ENCODE assay signal across 1 cellular context in genomic region chr10:27100800-27101347, GRCh38.
TF ChIP-seq lines count a peak whose summit lies in the region.

No MANE protein-coding gene starts in this region.

TF ChIP-seq in WTC11, 78 proteins besides CTCF, POLR2A, EP300 and RAD21 (continued from another document):
- TF ChIP-seq HMGXB4 (CRISPR knock-in tag; IDR thresholded peaks at IDR 0.05) (no peak), ZNF416 (CRISPR knock-in tag; IDR thresholded peaks at IDR 0.05) (no peak), ZNF671 (CRISPR knock-in tag; IDR thresholded peaks at IDR 0.05) (no peak), TCF7 (CRISPR knock-in tag; IDR thresholded peaks at IDR 0.05; ENCODE audit: low read depth) (no peak), ATF1 (CRISPR knock-in tag; IDR thresholded peaks at IDR 0.05) (no peak), RELA (CRISPR knock-in tag; IDR thresholded peaks at IDR 0.05; ENCODE audit: borderline replicate concordance) (no peak), NR3C1 (CRISPR knock-in tag; conservative IDR thresholded peaks at IDR 0.05; ENCODE audit: low read depth) (no peak), ATF6 (CRISPR knock-in tag; IDR thresholded peaks at IDR 0.05) (no peak), MAX (CRISPR knock-in tag; IDR thresholded peaks at IDR 0.05) (no peak)
